8 cellular contexts compared by ENCODE assay signal in genomic region chr15:38699633-38700230, GRCh38.
DNase-seq lines count a peak whose midpoint lies in the region; ATAC-seq and TF ChIP-seq lines count a peak whose summit lies in the region.

No MANE protein-coding gene starts in this region.

- DNase-seq in activated CD8-positive, alpha-beta memory T cell treated with anti-CD3 and anti-CD28 coated beads for 24 hours = peak; percentile 80
- no peak for DNase-seq in activated CD8-positive, alpha-beta memory T cell treated with anti-CD3 and anti-CD28 coated beads, Interleukin-2, amount 50 U/mL, for 48 hours
- DNase-seq in NCI-H2227 (lab: John Stamatoyannopoulos, UW; ENCODE audit: unreplicated experiment) = peak; percentile 59
- peak; percentile 61 for DNase-seq in activated CD4-positive, CD25-positive, alpha-beta regulatory T cell treated with anti-CD3 and anti-CD28 coated beads, Interleukin-2, amount 50 U/mL, for 72 hours
- no peak for DNase-seq in coronary artery (ENCODE audit: low spot score)
- peak; percentile 76 to 80 for DNase-seq in lung microvascular endothelial cell (ENCODE audit: low read depth in 2 of 2)
- peak; percentile 77 for DNase-seq in stimulated activated CD8-positive, alpha-beta memory T cell treated with anti-CD3 and anti-CD28 coated beads, Interleukin-4, amount 100 ng/mL, for 48 hours

- peak; percentile 66 for TF ChIP-seq CTCF in coronary artery (IDR thresholded peaks at IDR 0.05)

- H3K27ac ChIP-seq in coronary artery = no peak overlapping the region

- ATAC-seq in HG02852 (IDR thresholded peaks at IDR 0.05; ENCODE audit: unreplicated experiment) = peak; percentile 61

- no peak overlapping the region for H3K4me3 ChIP-seq in coronary artery

Comparison
In these comparisons a context has a peak if more than half of its experiments do, and no peak if none do; other contexts are left out.
1. DNase-seq: peak in activated CD8-positive, alpha-beta memory T cell treated with anti-CD3 and anti-CD28 coated beads for 24 hours (single experiment), NCI-H2227 (single experiment), activated CD4-positive, CD25-positive, alpha-beta regulatory T cell treated with anti-CD3 and anti-CD28 coated beads, Interleukin-2, amount 50 U/mL, for 72 hours (single experiment), lung microvascular endothelial cell (2 of 2) and stimulated activated CD8-positive, alpha-beta memory T cell treated with anti-CD3 and anti-CD28 coated beads, Interleukin-4, amount 100 ng/mL, for 48 hours (single experiment); none in activated CD8-positive, alpha-beta memory T cell treated with anti-CD3 and anti-CD28 coated beads, Interleukin-2, amount 50 U/mL, for 48 hours (single experiment) and coronary artery (single experiment).